Comparison of ENCODE assay signal across 8 cellular contexts in genomic region chr1:114670083-114671010, GRCh38. TPM values are rescaled to one million over a fixed set of nuclear protein-coding genes. Genes with fewer than 3 reads are reported as not detected.
DNase-seq lines count a peak whose midpoint lies in the region; ATAC-seq and TF ChIP-seq lines count a peak whose summit lies in the region.

No MANE protein-coding gene starts in this region.

- peak; percentile 10 for DNase-seq in Jurkat, Clone E6-1 (ENCODE audit: low read depth, low spot score)
- DNase-seq in SK-MEL-5 (ENCODE audit: low read depth, low spot score) (peak; percentile 82), globus pallidus (ENCODE audit: low spot score) (peak; percentile 88), nucleus accumbens (lab: John Stamatoyannopoulos, UW) (peak in 55 of 56 donors; percentile 23 to 91 (median 77)), substantia nigra (lab: John Stamatoyannopoulos, UW) (peak; percentile 34 to 92 (median 78))
- DNase-seq in activated naive CD4-positive, alpha-beta T cell treated with anti-CD3 and anti-CD28 coated beads, Interleukin-2, amount 50 U/mL, for 16 hours = peak; percentile 86

- no peak for TF ChIP-seq CTCF in DOHH2 (IDR thresholded peaks at IDR 0.05; ENCODE audit: low read depth, low read length, poor library complexity, severe bottlenecking)

- peak; percentile 98 for ATAC-seq in GM21786 (IDR thresholded peaks at IDR 0.05; ENCODE audit: unreplicated experiment)

- in situ Hi-C loops in SK-MEL-5 (cut with HindIII; ENCODE audit: low pct_unique_long_range_greater_than_20kb, low sequenced_read_pairs) = no loop called here

- H3K9me3 ChIP-seq in DOHH2 (ENCODE audit: control insufficient read depth, insufficient read depth, low read length) = no peaks in the 10 kb centered on the region

- H3K27me3 ChIP-seq in DOHH2 (ENCODE audit: control insufficient read depth, low read length) = peaks cover 17% of the 10 kb centered on the region

- peak overlapping the region; percentile 96 for H3K4me2 ChIP-seq in DOHH2 (ENCODE audit: low read length)

- H3K9me2 ChIP-seq in DOHH2 (replicated peaks; ENCODE audit: control insufficient read depth, low read length) = no peaks in the 10 kb centered on the region

- H4K20me1 ChIP-seq in DOHH2 (ENCODE audit: control insufficient read depth, insufficient read depth, low read depth, low read length) = no peaks in the 10 kb centered on the region

- no peaks in the 10 kb centered on the region for H3K36me3 ChIP-seq in DOHH2 (ENCODE audit: control insufficient read depth, low read length)

- H3F3A ChIP-seq in DOHH2 (ENCODE audit: control insufficient read depth, insufficient read depth) = no peaks in the 10 kb centered on the region

- peaks cover 14% of the 10 kb centered on the region for H3K4me1 ChIP-seq in DOHH2 (ENCODE audit: control insufficient read depth, low read length)

- H3K4me3 ChIP-seq in DOHH2 (ENCODE audit: low read length) = peak overlapping the region; percentile 84
- H3K4me3 ChIP-seq in Jurkat, Clone E6-1 (ENCODE audit: low read length) = peak overlapping the region; percentile 48

- no peaks in the 10 kb centered on the region for H3K79me2 ChIP-seq in DOHH2 (ENCODE audit: control insufficient read depth, low read length)

- H3K27ac ChIP-seq in DOHH2 (ENCODE audit: low read depth, low read length) = no peak overlapping the region
- no peak overlapping the region for H3K27ac ChIP-seq in substantia nigra (ENCODE audit: low read depth, low read length, poor library complexity, severe bottlenecking)

RNA-seq across cellular contexts. Expression of gene DENND2C, which starts 0.5 kb away (rescaled TPM):
- polyA plus RNA-seq in Jurkat, Clone E6-1 (2012; ENCODE audit: insufficient read depth, insufficient read length) = not detected
- 0.74 and 1.1 TPM in 2 replicates for total RNA-seq in SK-MEL-5 (2014; rRNA removed; shearing (Covaris generic))
- polyA plus RNA-seq in SK-MEL-5 (2015; cell fraction: cytosol; rRNA removed) = 0.54 and 1.1 TPM in 2 replicates
- 1.5 and 1.7 TPM in 2 replicates for polyA plus RNA-seq in SK-MEL-5 (2015; cell fraction: nucleus; rRNA removed)

RNA-seq across cellular contexts. Expression of gene AMPD1, which starts 25.0 kb away (rescaled TPM):
- polyA plus RNA-seq in Jurkat, Clone E6-1 (2012; ENCODE audit: insufficient read depth, insufficient read length) = not detected
- total RNA-seq in SK-MEL-5 (2014; rRNA removed; shearing (Covaris generic)) = 0.27 TPM in 1 of 2 replicates, not detected in the other
- 0.46 TPM in 1 of 2 replicates, not detected in the other for polyA plus RNA-seq in SK-MEL-5 (2015; cell fraction: cytosol; rRNA removed)
- not detected in 2 replicates for polyA plus RNA-seq in SK-MEL-5 (2015; cell fraction: nucleus; rRNA removed)

RNA-seq across cellular contexts. Expression of gene NRAS, which starts 46.2 kb away (rescaled TPM):
- polyA plus RNA-seq in Jurkat, Clone E6-1 (2012; ENCODE audit: insufficient read depth, insufficient read length) = 28.4 TPM
- 69.2 and 70.4 TPM in 2 replicates for total RNA-seq in SK-MEL-5 (2014; rRNA removed; shearing (Covaris generic))
- polyA plus RNA-seq in SK-MEL-5 (2015; cell fraction: cytosol; rRNA removed) = 30.3 and 38.8 TPM in 2 replicates
- 13.3 and 13.7 TPM in 2 replicates for polyA plus RNA-seq in SK-MEL-5 (2015; cell fraction: nucleus; rRNA removed)

Comparison
In these comparisons a context has a peak if more than half of its experiments do, and no peak if none do; other contexts are left out.
1. DNase-seq: peak in every context shown above with its lines; median percentile 88 in globus pallidus; 86 in activated naive CD4-positive, alpha-beta T cell treated with anti-CD3 and anti-CD28 coated beads, Interleukin-2, amount 50 U/mL, for 16 hours; 82 in SK-MEL-5; 78 in substantia nigra; 77 in nucleus accumbens; 10 in Jurkat, Clone E6-1.